In the genomic region with DNA sequence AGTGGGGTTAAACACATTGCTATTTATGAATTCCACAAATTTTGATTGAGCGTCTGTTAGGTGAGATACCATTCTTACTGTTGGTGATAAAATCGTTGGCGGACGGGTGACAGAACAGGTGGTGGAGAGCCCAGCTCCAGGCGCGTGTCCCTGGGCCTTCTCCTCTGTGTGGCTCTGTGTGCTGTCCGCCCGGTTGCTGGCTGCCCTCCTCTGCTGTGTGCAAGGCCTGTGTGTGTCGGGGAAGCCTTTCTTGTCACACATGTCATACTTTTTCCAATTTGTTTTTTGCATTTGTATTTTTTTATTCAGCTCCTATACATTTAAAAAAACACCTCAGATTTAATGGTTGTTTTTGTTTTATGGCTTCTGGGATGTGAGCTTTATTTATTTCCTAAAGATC, we compare ENCODE assay signal across 19 cellular contexts. TPM values are rescaled to one million over a fixed set of nuclear protein-coding genes. Genes with fewer than 3 reads are reported as not detected.
DNase-seq lines count a peak whose midpoint lies in the region; ATAC-seq and TF ChIP-seq lines count a peak whose summit lies in the region.
"Had no signal": no experiment of that assay in that cellular context is flagged by ENCODE, and none has a peak within 500 bp of the region (broad histone marks: within the 10 kb centered on the region; RNA-seq: fewer than 3 reads in every experiment).

No MANE protein-coding gene starts in this region.

- DNase-seq in MCF 10A (ENCODE audit: unreplicated experiment) (no peak), breast epithelium (ENCODE audit: low spot score in 2 of 2) (no peak), WTC11 (ENCODE audit: low spot score) (no peak), sigmoid colon (peak; percentile 35), Karpas-422 (no peak), AG08396 (ENCODE audit: low spot score) (no peak)
- DNase-seq: BE2C; C1 segment of cervical spinal cord; CD4-positive, CD25-positive, alpha-beta regulatory T cell; CD8-positive, alpha-beta memory T cell; COR-L47; DMS 273 treated with DMSO at 0.1 percent for 48 hours; DMS53; DND-41; EL had no signal

- no peak for TF ChIP-seq EP300 in sigmoid colon (IDR thresholded peaks at IDR 0.05)

- no peak overlapping the region for H3K9ac ChIP-seq in Karpas-422 (ENCODE audit: low read length)
- H3K9ac ChIP-seq: GM23248 had no signal

- H3K4me1 Mint-ChIP-seq in MCF 10A (ENCODE audit: insufficient read depth, unreplicated experiment), result no peaks in the 10 kb centered on the region
- H3K4me1 Mint-ChIP-seq in WTC11, result peaks cover 25% of the 10 kb centered on the region

- no peak overlapping the region for H2AFZ ChIP-seq in Karpas-422 (ENCODE audit: low read length)
- H2AFZ ChIP-seq: GM23248 had no signal

- peaks cover 81% of the 10 kb centered on the region for H3K36me3 Mint-ChIP-seq in MCF 10A (ENCODE audit: insufficient read depth, unreplicated experiment)
- H3K36me3 Mint-ChIP-seq in WTC11, result peaks cover 72% of the 10 kb centered on the region

- no peaks in the 10 kb centered on the region for H3K9me3 ChIP-seq in breast epithelium
- no peaks in the 10 kb centered on the region for H3K9me3 ChIP-seq in sigmoid colon
- no peaks in the 10 kb centered on the region for H3K9me3 ChIP-seq in Karpas-422 (ENCODE audit: low read length)
- H3K9me3 ChIP-seq: BE2C, HAP-1 had no signal

- H3K79me2 ChIP-seq in Karpas-422 (ENCODE audit: low read length), result peaks cover 71% of the 10 kb centered on the region

- H3K9me3 Mint-ChIP-seq in MCF 10A (ENCODE audit: unreplicated experiment) (no peaks in the 10 kb centered on the region), WTC11 (no peaks in the 10 kb centered on the region)
- H3K9me3 Mint-ChIP-seq: CD4-positive, CD25-positive, alpha-beta regulatory T cell; CD8-positive, alpha-beta memory T cell had no signal

- H3K4me3 Mint-ChIP-seq in MCF 10A (ENCODE audit: unreplicated experiment) (no peak overlapping the region), WTC11 (no peak overlapping the region)
- H3K4me3 Mint-ChIP-seq: CD4-positive, CD25-positive, alpha-beta regulatory T cell; CD8-positive, alpha-beta memory T cell had no signal

- H3K27me3 ChIP-seq in breast epithelium, result no peaks in the 10 kb centered on the region
- no peaks in the 10 kb centered on the region for H3K27me3 ChIP-seq in sigmoid colon
- no peaks in the 10 kb centered on the region for H3K27me3 ChIP-seq in Karpas-422 (ENCODE audit: low read length)
- H3K27me3 ChIP-seq: BE2C had no signal

- no peak for ATAC-seq in WTC11
- no peak for ATAC-seq in esophagus mucosa
- ATAC-seq: GM12878 had no signal

- H3K27ac Mint-ChIP-seq in MCF 10A (ENCODE audit: low read depth, unreplicated experiment) (peak overlapping the region; percentile 19), WTC11 (peak overlapping the region; percentile 28; the same call in 1 of the 2 replicates)

- CTCF ChIA-PET in MCF 10A (lab: Yijun Ruan, JAX), result interaction anchor here (0.6 to 3.0 kb wide), 5 partner anchors 9 to 1242 kb away, joined by 3 to 26 read pairs (median 3); partner anchors contain the start of gene NSUN2
- CTCF ChIA-PET in WTC11 (lab: Charles Lee), result interaction anchor here (1.2 to 1.5 kb wide), 2 partner anchors 19 to 28 kb away, joined by 3 read pairs; no protein-coding TSS in a partner anchor

- no peaks in the 10 kb centered on the region for H3K4me1 ChIP-seq in breast epithelium
- H3K4me1 ChIP-seq in sigmoid colon, result peaks cover 0 to 6% (median 4%) of the 10 kb centered on the region in 4 donors
- no peaks in the 10 kb centered on the region for H3K4me1 ChIP-seq in Karpas-422 (ENCODE audit: low read length)
- H3K4me1 ChIP-seq: BE2C, HAP-1 had no signal

- H3K27ac ChIP-seq in breast epithelium (no peak overlapping the region), sigmoid colon (no peak overlapping the region), Karpas-422 (ENCODE audit: low read length) (no peak overlapping the region)
- H3K27ac ChIP-seq: GM23248 had no signal

- no peak overlapping the region for H3K4me2 ChIP-seq in Karpas-422 (ENCODE audit: low read depth, low read length, poor library complexity, severe bottlenecking)

- POLR2A ChIA-PET in MCF 10A (lab: Yijun Ruan, JAX) (no interaction called here), WTC11 (lab: Charles Lee) (no interaction called here)

- intact Hi-C loops in MCF 10A (cut with micrococcal nuclease), result loop anchor here (5.0 to 10.0 kb wide), 3 partner anchors 252 to 455 kb away; partner anchors contain the start of gene MED10
- intact Hi-C loops in breast epithelium (cut with DNase I; ENCODE audit: low total_unique reads), result no loop called here
- intact Hi-C loops in sigmoid colon (cut with DNase I), result loop anchor here (5.0 to 10.0 kb wide), 3 partner anchors 35 to 1255 kb away; partner anchors contain the start of genes MED10 and TENT4A

- WGBS in sigmoid colon, 2 donors, result 89 to 96% methylated on average over 9 of the region's 9 CpGs

- H3K27me3 Mint-ChIP-seq in MCF 10A (ENCODE audit: insufficient read depth, unreplicated experiment), result no peaks in the 10 kb centered on the region
- H3K27me3 Mint-ChIP-seq in WTC11 (ENCODE audit: low read depth), result no peaks in the 10 kb centered on the region
- H3K27me3 Mint-ChIP-seq: CD4-positive, CD25-positive, alpha-beta regulatory T cell; CD8-positive, alpha-beta memory T cell had no signal

- no peaks in the 10 kb centered on the region for H3K36me3 ChIP-seq in breast epithelium
- peaks cover 5 to 85% (median 18%) of the 10 kb centered on the region in 4 donors for H3K36me3 ChIP-seq in sigmoid colon
- peaks cover 33% of the 10 kb centered on the region; the same call in 1 of the 2 replicates for H3K36me3 ChIP-seq in Karpas-422 (ENCODE audit: insufficient read depth, low read length)

- TF ChIP-seq CTCF in MCF 10A (IDR thresholded peaks at IDR 0.05; ENCODE audit: unreplicated experiment) (no peak), breast epithelium (IDR thresholded peaks at IDR 0.05) (no peak), WTC11 (IDR thresholded peaks at IDR 0.05) (no peak), sigmoid colon (IDR thresholded peaks at IDR 0.05) (no peak)

- no peaks in the 10 kb centered on the region for H3K9me2 ChIP-seq in Karpas-422 (replicated peaks; ENCODE audit: insufficient read depth, low read length)

- peaks cover 23% of the 10 kb centered on the region for H4K20me1 ChIP-seq in Karpas-422 (ENCODE audit: insufficient read depth, low read depth, low read length)

- BruUV-seq in MCF 10A (replicated peaks; lab: Mats Ljungman, UMichigan), result no TSS peak

- H3K4me3 ChIP-seq in breast epithelium, result no peak overlapping the region
- no peak overlapping the region for H3K4me3 ChIP-seq in sigmoid colon
- H3K4me3 ChIP-seq in Karpas-422 (ENCODE audit: low read length), result no peak overlapping the region
- H3K4me3 ChIP-seq: GM12878, GM23248, HAP-1 had no signal

- TF ChIP-seq POLR2A in breast epithelium (IDR thresholded peaks at IDR 0.05) (no peak), sigmoid colon (IDR thresholded peaks at IDR 0.05) (no peak)

TF ChIP-seq in WTC11, 78 proteins besides CTCF, POLR2A, EP300 and RAD21:
- TF ChIP-seq HMGA2 (CRISPR knock-in tag; IDR thresholded peaks at IDR 0.05), result no peak
- TF ChIP-seq, protein P1, sequence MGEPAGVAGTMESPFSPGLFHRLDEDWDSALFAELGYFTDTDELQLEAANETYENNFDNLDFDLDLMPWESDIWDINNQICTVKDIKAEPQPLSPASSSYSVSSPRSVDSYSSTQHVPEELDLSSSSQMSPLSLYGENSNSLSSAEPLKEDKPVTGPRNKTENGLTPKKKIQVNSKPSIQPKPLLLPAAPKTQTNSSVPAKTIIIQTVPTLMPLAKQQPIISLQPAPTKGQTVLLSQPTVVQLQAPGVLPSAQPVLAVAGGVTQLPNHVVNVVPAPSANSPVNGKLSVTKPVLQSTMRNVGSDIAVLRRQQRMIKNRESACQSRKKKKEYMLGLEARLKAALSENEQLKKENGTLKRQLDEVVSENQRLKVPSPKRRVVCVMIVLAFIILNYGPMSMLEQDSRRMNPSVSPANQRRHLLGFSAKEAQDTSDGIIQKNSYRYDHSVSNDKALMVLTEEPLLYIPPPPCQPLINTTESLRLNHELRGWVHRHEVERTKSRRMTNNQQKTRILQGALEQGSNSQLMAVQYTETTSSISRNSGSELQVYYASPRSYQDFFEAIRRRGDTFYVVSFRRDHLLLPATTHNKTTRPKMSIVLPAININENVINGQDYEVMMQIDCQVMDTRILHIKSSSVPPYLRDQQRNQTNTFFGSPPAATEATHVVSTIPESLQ (CRISPR knock-in tag; IDR thresholded peaks at IDR 0.05), result no peak

RNA-seq across cellular contexts. Expression of gene TENT4A, which starts 33.9 kb away (rescaled TPM):
- total RNA-seq in MCF 10A (2022) (25.6 and 27.6 TPM in 2 replicates), breast epithelium (10 to 100 TPM; 24.1 to 26.2 (median 24.8) TPM), WTC11 (2021) (28.7 to 29.4 TPM (median 29.2 TPM) in 3 replicates), sigmoid colon (10 to 100 TPM; 14.6 to 27.4 (median 18.7) TPM), esophagus mucosa (13.0 TPM)
- 10 to 100 TPM in 1 of 3 donors, 1 to 10 TPM in 2; 3.0 to 12.5 (median 3.2) TPM for polyA plus RNA-seq in sigmoid colon
- 38.1 and 45.3 TPM in 2 replicates for total RNA-seq in Karpas-422 (2014; rRNA removed; shearing (Covaris generic); ENCODE audit: low replicate concordance)
